Comparison of ENCODE assay signal across 8 cellular contexts in genomic region chr1:108661030-108661609, GRCh38. TPM values are rescaled to one million over a fixed set of nuclear protein-coding genes. Genes with fewer than 3 reads are reported as not detected.
DNase-seq lines count a peak whose midpoint lies in the region; ATAC-seq and TF ChIP-seq lines count a peak whose summit lies in the region.

Gene HENMT1, minus strand, starts transcription at chr1:108661093. Its CDS starts 1,209 bp downstream, at chr1:108659884.

- ATAC-seq in GM18907 (IDR thresholded peaks at IDR 0.05; ENCODE audit: unreplicated experiment) (peak; percentile 89), HG03280 (IDR thresholded peaks at IDR 0.05; ENCODE audit: unreplicated experiment) (peak; percentile 88), heart left ventricle (peak in 3 of 4 donors; percentile 74 to 90 (median 86)), upper lobe of left lung (ENCODE audit: low FRiP score in 2 of 2) (peak; percentile 74 to 96)
- peak; percentile 90 to 92 for ATAC-seq in activated naive CD4-positive, alpha-beta T cell treated with anti-CD3 and anti-CD28 coated beads, Interleukin-2, amount 50 U/mL, for 72 hours

- H3K27me3 Mint-ChIP-seq in progenitor cell of endocrine pancreas: peaks cover 14% of the 10 kb centered on the region

- no peaks in the 10 kb centered on the region for H3K36me3 ChIP-seq in heart left ventricle
- no peaks in the 10 kb centered on the region for H3K36me3 ChIP-seq in upper lobe of left lung

- no peak for TF ChIP-seq EP300 in upper lobe of left lung (IDR thresholded peaks at IDR 0.05)

- H3K27me3 ChIP-seq in heart left ventricle (no peaks in the 10 kb centered on the region), upper lobe of left lung (no peaks in the 10 kb centered on the region)

- H3K4me1 Mint-ChIP-seq in progenitor cell of endocrine pancreas (ENCODE audit: low read depth): peaks cover 3% of the 10 kb centered on the region

- WGBS in heart left ventricle, 4 donors: 0 to 3% (median 2%) methylated on average over 64 to 81 of the region's 81 CpGs
- 1 to 7% methylated on average over 18 to 23 of the region's 81 CpGs for WGBS in upper lobe of left lung, 2 donors

- peak within 1 kb of the TSS; percentile 66 for H3K4me3 Mint-ChIP-seq in progenitor cell of endocrine pancreas (ENCODE audit: low read depth)

- DNase-seq in 8988T: peak; percentile 27
- DNase-seq in RPMI7951 (ENCODE audit: low read depth): peak; percentile 74
- DNase-seq in activated naive CD4-positive, alpha-beta T cell treated with anti-CD3 and anti-CD28 coated beads, Interleukin-2, amount 50 U/mL, for 72 hours (ENCODE audit: low spot score in 2 of 2): peak; percentile 73 to 83
- peak; percentile 57 to 83 (median 65) for DNase-seq in heart left ventricle
- DNase-seq in progenitor cell of endocrine pancreas (ENCODE audit: low spot score, unreplicated experiment): peak; percentile 37
- DNase-seq in upper lobe of left lung: peak; percentile 48 to 94

- H3K4me1 ChIP-seq in heart left ventricle: peaks cover 0 to 13% (median 5%) of the 10 kb centered on the region in 12 donors
- H3K4me1 ChIP-seq in upper lobe of left lung: peaks cover 0 to 10% (median 5%) of the 10 kb centered on the region in 4 donors

- H3K27ac Mint-ChIP-seq in activated naive CD4-positive, alpha-beta T cell treated with anti-CD3 and anti-CD28 coated beads, Interleukin-2, amount 50 U/mL, for 72 hours: peak within 1 kb of the TSS; percentile 97 to 98
- H3K27ac Mint-ChIP-seq in progenitor cell of endocrine pancreas: peak within 1 kb of the TSS; percentile 79

- no peaks in the 10 kb centered on the region for H3K9me3 Mint-ChIP-seq in activated naive CD4-positive, alpha-beta T cell treated with anti-CD3 and anti-CD28 coated beads, Interleukin-2, amount 50 U/mL, for 72 hours
- peaks cover 5% of the 10 kb centered on the region for H3K9me3 Mint-ChIP-seq in progenitor cell of endocrine pancreas (ENCODE audit: low read depth)

- H3K9me3 ChIP-seq in heart left ventricle: no peaks in the 10 kb centered on the region
- H3K9me3 ChIP-seq in upper lobe of left lung: no peaks in the 10 kb centered on the region

- intact Hi-C loops in heart left ventricle (cut with DNase I): loop anchor here in 2 of 10 donors (1.0 to 2.0 kb wide), 3 partner anchors 32 to 86 kb away; partner anchors contain the start of genes STXBP3 (in 2 of the 2) and PRPF38B (in 1 of the 2)

- no peaks in the 10 kb centered on the region for H3K36me3 Mint-ChIP-seq in activated naive CD4-positive, alpha-beta T cell treated with anti-CD3 and anti-CD28 coated beads, Interleukin-2, amount 50 U/mL, for 72 hours
- no peaks in the 10 kb centered on the region for H3K36me3 Mint-ChIP-seq in progenitor cell of endocrine pancreas (ENCODE audit: insufficient read depth)

- H3K4me3 ChIP-seq in heart left ventricle (peak within 1 kb of the TSS; percentile 50 to 73 (median 59)), upper lobe of left lung (peak within 1 kb of the TSS; percentile 21 to 57 (median 52))

- H3K27ac ChIP-seq in heart left ventricle (peak within 1 kb of the TSS; percentile 81 to 99 (median 90)), upper lobe of left lung (peak within 1 kb of the TSS; percentile 90 to 95 (median 93))

- TF ChIP-seq POLR2A in heart left ventricle (IDR thresholded peaks at IDR 0.05): peak in 1 of 2 donors; percentile 38
- TF ChIP-seq POLR2A in upper lobe of left lung (IDR thresholded peaks at IDR 0.05): peak in 3 of 4 donors; percentile 30 to 67 (median 52)

- TF ChIP-seq CTCF in heart left ventricle (IDR thresholded peaks at IDR 0.05): no peak
- no peak for TF ChIP-seq CTCF in progenitor cell of endocrine pancreas (IDR thresholded peaks at IDR 0.05; ENCODE audit: unreplicated experiment)
- TF ChIP-seq CTCF in upper lobe of left lung (IDR thresholded peaks at IDR 0.05): peak in 1 of 6 experiments; percentile 21

RNA-seq across cellular contexts. Expression of gene HENMT1, which starts in this region (rescaled TPM):
- total RNA-seq in RPMI7951 (2014; rRNA removed; shearing (Covaris generic)): 13.7 and 16.7 TPM in 2 replicates
- 10 to 100 TPM; 14.3 to 14.5 TPM for total RNA-seq in activated naive CD4-positive, alpha-beta T cell treated with anti-CD3 and anti-CD28 coated beads, Interleukin-2, amount 50 U/mL, for 72 hours
- total RNA-seq in heart left ventricle (1 to 10 TPM in 4 of 9 donors, under 1 TPM in 5; 0.44 to 4.5 (median 0.93) TPM), progenitor cell of endocrine pancreas (5.9 and 9.1 TPM in 2 replicates), upper lobe of left lung (10 to 100 TPM in 2 of 6 donors, 1 to 10 TPM in 4; 5.0 to 12.3 (median 7.0) TPM)
- 1 to 10 TPM in 1 of 2 donors, under 1 TPM in 1; 0.61 to 1.5 TPM for polyA plus RNA-seq in heart left ventricle

Comparison
In these comparisons a context has a peak if more than half of its experiments do, and no peak if none do; other contexts are left out.
1. Peak in every context shown above with its lines: DNase-seq, ATAC-seq, H3K4me3 ChIP-seq and H3K27ac ChIP-seq.
2. DNase-seq: peak in every context shown above with its lines; median percentile 78 in activated naive CD4-positive, alpha-beta T cell treated with anti-CD3 and anti-CD28 coated beads, Interleukin-2, amount 50 U/mL, for 72 hours; 74 in RPMI7951; 71 in upper lobe of left lung; 65 in heart left ventricle; 37 in progenitor cell of endocrine pancreas; 27 in 8988T.